In genomic region chr4:107922486-107923473, GRCh38 we compare ENCODE assay signal across 19 cellular contexts. TPM values are rescaled to one million over a fixed set of nuclear protein-coding genes. Genes with fewer than 3 reads are reported as not detected.
A peak's percentile ranks its signal among the peaks of the same experiment; 100 is the strongest.
DNase-seq lines count a peak whose midpoint lies in the region; ATAC-seq, FAIRE-seq and TF ChIP-seq lines count a peak whose summit lies in the region.
"Had no signal": no experiment of that assay in that cellular context is flagged by ENCODE, and none has a peak within 500 bp of the region (broad histone marks: within the 10 kb centered on the region; RNA-seq: fewer than 3 reads in every experiment).

No MANE protein-coding gene starts in this region.

- no peak overlapping the region for H3K23ac ChIP-seq in trophoblast cell (ENCODE audit: low read length)

- H3K36me3 Mint-ChIP-seq in activated naive CD8-positive, alpha-beta T cell treated with anti-CD3 and anti-CD28 coated beads for 36 hours = peaks cover 11% of the 10 kb centered on the region

- H4K12ac ChIP-seq in trophoblast cell (ENCODE audit: low read depth, low read length) = no peak overlapping the region

- no peaks in the 10 kb centered on the region for H3K4me1 ChIP-seq in trophoblast cell (ENCODE audit: control insufficient read depth in 1 of 2, insufficient read depth in 2 of 2, low read length in 2 of 2)
- H3K4me1 ChIP-seq: BLaER1 treated with 17β-estradiol and CSF1 and Interleukin-3, amounts not matched to agents 10 nM and 100 nM had no signal

- H3K9me3 Mint-ChIP-seq in activated naive CD8-positive, alpha-beta T cell treated with anti-CD3 and anti-CD28 coated beads for 36 hours = peaks cover 8% of the 10 kb centered on the region

- DNase-seq in ELR (ENCODE audit: low read depth) = peak; percentile 61
- DNase-seq in bronchial epithelial cell (ENCODE audit: low read depth) = peak; percentile 49
- DNase-seq in kidney tubule cell (ENCODE audit: low spot score) = peak; percentile 2
- DNase-seq in trophoblast cell = peak; percentile 81 to 93
- DNase-seq in activated naive CD8-positive, alpha-beta T cell treated with anti-CD3 and anti-CD28 coated beads for 36 hours = no peak
- no peak for DNase-seq in epidermal melanocyte (ENCODE audit: insufficient read length, low spot score)
- DNase-seq: ACHN; Calu3; CD4-positive, alpha-beta T cell; DMS 273 treated with DMSO at 0.1 percent for 48 hours; HCEC 1CT; HFFc6; IMR-90; KBM-7 had no signal

- no peak overlapping the region for H2AK5ac ChIP-seq in trophoblast cell (ENCODE audit: low read length)

- H4K91ac ChIP-seq in trophoblast cell (ENCODE audit: low read depth, low read length) = no peak overlapping the region

- no peaks in the 10 kb centered on the region for H3K27me3 Mint-ChIP-seq in activated naive CD8-positive, alpha-beta T cell treated with anti-CD3 and anti-CD28 coated beads for 36 hours

- H3K27ac ChIP-seq in trophoblast cell (ENCODE audit: low read depth, low read length) = no peak overlapping the region
- H3K27ac ChIP-seq: BLaER1 treated with 17β-estradiol and CSF1 and Interleukin-3, amounts not matched to agents 10 nM and 100 nM had no signal

- H3K4me3 ChIP-seq in bronchial epithelial cell (ENCODE audit: low read depth, low read length) (no peak overlapping the region), trophoblast cell (ENCODE audit: low read depth, low read length) (no peak overlapping the region)
- H3K4me3 ChIP-seq: BLaER1 treated with 17β-estradiol and CSF1 and Interleukin-3, amounts not matched to agents 10 nM and 100 nM had no signal

- no peaks in the 10 kb centered on the region for H3K27me3 ChIP-seq in bronchial epithelial cell (ENCODE audit: control insufficient read depth, insufficient read depth, low read length)
- no peaks in the 10 kb centered on the region for H3K27me3 ChIP-seq in trophoblast cell (ENCODE audit: insufficient read depth, low read length)
- H3K27me3 ChIP-seq: BLaER1 treated with 17β-estradiol and CSF1 and Interleukin-3, amounts not matched to agents 10 nM and 100 nM had no signal

- no CpG with 5 or more reads among the region's 4 CpGs for WGBS in trophoblast cell (ENCODE audit: extremely low coverage, insufficient coverage, insufficient read length)

- H3K14ac ChIP-seq in trophoblast cell (ENCODE audit: low read length) = no peak overlapping the region

- H2AFZ ChIP-seq in trophoblast cell (ENCODE audit: insufficient read depth, low read length, poor library complexity) = no peak overlapping the region

- no peak overlapping the region for H3K9ac ChIP-seq in trophoblast cell (ENCODE audit: low read length)
- H3K9ac ChIP-seq: BLaER1 treated with 17β-estradiol and CSF1 and Interleukin-3, amounts not matched to agents 10 nM and 100 nM had no signal

- ATAC-seq in HG03439 (IDR thresholded peaks at IDR 0.05; ENCODE audit: unreplicated experiment) = no peak

- H3K36me3 ChIP-seq in bronchial epithelial cell (ENCODE audit: control insufficient read depth, insufficient read depth, low read length) (no peaks in the 10 kb centered on the region), trophoblast cell (ENCODE audit: control insufficient read depth in 1 of 2, insufficient read depth in 2 of 2, low read length in 2 of 2) (no peaks in the 10 kb centered on the region)
- H3K36me3 ChIP-seq: BLaER1 treated with 17β-estradiol and CSF1 and Interleukin-3, amounts not matched to agents 10 nM and 100 nM had no signal

- H3K4me3 Mint-ChIP-seq in activated naive CD8-positive, alpha-beta T cell treated with anti-CD3 and anti-CD28 coated beads for 36 hours = no peak overlapping the region
- H3K4me3 Mint-ChIP-seq: CD4-positive, alpha-beta T cell; HFFc6 had no signal

- no peaks in the 10 kb centered on the region for H3K79me2 ChIP-seq in trophoblast cell (ENCODE audit: control insufficient read depth, insufficient read depth, low read length, poor library complexity)

- no peak for TF ChIP-seq CTCF in bronchial epithelial cell (IDR thresholded peaks at IDR 0.05; ENCODE audit: insufficient read depth, low read length, severe bottlenecking)

- no peaks in the 10 kb centered on the region for H3K9me3 ChIP-seq in trophoblast cell (ENCODE audit: insufficient read depth, low read depth, low read length)

- no peak overlapping the region for H3K27ac Mint-ChIP-seq in activated naive CD8-positive, alpha-beta T cell treated with anti-CD3 and anti-CD28 coated beads for 36 hours
- H3K27ac Mint-ChIP-seq: CD4-positive, alpha-beta T cell; HFFc6 had no signal

- H3K79me1 ChIP-seq in trophoblast cell (ENCODE audit: low read length) = no peaks in the 10 kb centered on the region

- FAIRE-seq in bronchial epithelial cell (lab: Jason Lieb, UNC) = no peak
- FAIRE-seq: G401.6, GM12891, GM19239 had no signal

- no peak overlapping the region for H2BK5ac ChIP-seq in trophoblast cell (ENCODE audit: low read depth, low read length, poor library complexity)

- H4K8ac ChIP-seq in trophoblast cell (ENCODE audit: low read depth, low read length) = no peak overlapping the region

- no peak overlapping the region for H3K18ac ChIP-seq in trophoblast cell (ENCODE audit: low read length)

- H2BK12ac ChIP-seq in trophoblast cell (ENCODE audit: low read length) = no peak overlapping the region

- H3K4me1 Mint-ChIP-seq in activated naive CD8-positive, alpha-beta T cell treated with anti-CD3 and anti-CD28 coated beads for 36 hours = no peaks in the 10 kb centered on the region

- no peak overlapping the region for H3K4ac ChIP-seq in trophoblast cell (ENCODE audit: low read depth, low read length)

- H3K4me2 ChIP-seq in trophoblast cell (ENCODE audit: low read length) = no peak overlapping the region
- H3K4me2 ChIP-seq: BLaER1 treated with 17β-estradiol and CSF1 and Interleukin-3, amounts not matched to agents 10 nM and 100 nM had no signal

- H2BK120ac ChIP-seq in trophoblast cell (ENCODE audit: insufficient read depth, low read length, poor library complexity) = no peak overlapping the region

RNA-seq across cellular contexts. Expression of gene CYP2U1, which starts 8.6 kb away (rescaled TPM):
- 1.3 and 1.4 TPM in 2 replicates for total RNA-seq in bronchial epithelial cell
- polyA plus RNA-seq in trophoblast cell (2013) = 0.49 and 0.56 TPM in 2 replicates
- 1 to 10 TPM; 2.7 to 3.2 TPM for total RNA-seq in activated naive CD8-positive, alpha-beta T cell treated with anti-CD3 and anti-CD28 coated beads for 36 hours

Comparison
In these comparisons a context has a peak if more than half of its experiments do, and no peak if none do; other contexts are left out.
1. DNase-seq: peak in ELR (single experiment), bronchial epithelial cell (single experiment), kidney tubule cell (single experiment) and trophoblast cell (2 of 2); none in activated naive CD8-positive, alpha-beta T cell treated with anti-CD3 and anti-CD28 coated beads for 36 hours (single experiment) and epidermal melanocyte (single experiment).